Comparison of ENCODE assay signal across 12 cellular contexts in genomic region chr14:24941719-24942118, GRCh38.
A peak's percentile ranks its signal among the peaks of the same experiment; 100 is the strongest.
DNase-seq lines count a peak whose midpoint lies in the region; ATAC-seq and TF ChIP-seq lines count a peak whose summit lies in the region.
"Had no signal": no experiment of that assay in that cellular context is flagged by ENCODE, and none has a peak within 500 bp of the region (broad histone marks: within the 10 kb centered on the region; RNA-seq: fewer than 3 reads in every experiment).

No MANE protein-coding gene starts in this region.

- H3K4me3 ChIP-seq in BE2C (ENCODE audit: low read depth, low read length) = no peak overlapping the region
- H3K4me3 ChIP-seq: tibial artery had no signal

- TF ChIP-seq CTCF in nephron (IDR thresholded peaks at IDR 0.05; ENCODE audit: unreplicated experiment in 3 of 3) (no peak), BE2C (IDR thresholded peaks at IDR 0.05; ENCODE audit: low read depth, low read length) (no peak)

- H3K36me3 ChIP-seq in BE2C = no peaks in the 10 kb centered on the region
- H3K36me3 ChIP-seq: tibial artery, WERI-Rb-1 had no signal

- peak; percentile 91 for ATAC-seq in GM19324 (IDR thresholded peaks at IDR 0.05; ENCODE audit: low FRiP score, unreplicated experiment)
- ATAC-seq in HG03066 (IDR thresholded peaks at IDR 0.05; ENCODE audit: low read depth, unreplicated experiment) = peak; percentile 54

- DNase-seq in NCI-H2171 treated with DMSO at 0.1 percent for 48 hours (lab: John Stamatoyannopoulos, UW) (peak; percentile 55), BE2C (no peak), midbrain (lab: John Stamatoyannopoulos, UW) (no peak), GM03348 (ENCODE audit: low spot score) (no peak)
- no peak for DNase-seq in effector CD4-positive, alpha-beta T cell
- DNase-seq: activated naive CD4-positive, alpha-beta T cell; stimulated activated CD4-positive, alpha-beta T cell treated with anti-CD3 and anti-CD28 coated beads, Interleukin-2, amount 100 ng/mL, for 48 hours; tibial artery; WERI-Rb-1 had no signal

- H3K36me3 Mint-ChIP-seq in nephron (ENCODE audit: low read depth) = no peaks in the 10 kb centered on the region

- H3K27me3 Mint-ChIP-seq in nephron (ENCODE audit: low read depth) = no peaks in the 10 kb centered on the region

- no peaks in the 10 kb centered on the region for H3K4me1 ChIP-seq in BE2C
- H3K4me1 ChIP-seq: tibial artery had no signal

- H3K27me3 ChIP-seq in BE2C = no peaks in the 10 kb centered on the region
- H3K27me3 ChIP-seq: tibial artery had no signal

- no peaks in the 10 kb centered on the region for H3K9me3 Mint-ChIP-seq in nephron

- no peaks in the 10 kb centered on the region for H3K9me3 ChIP-seq in BE2C
- H3K9me3 ChIP-seq: tibial artery had no signal

- peak overlapping the region in 2 of 3 experiments; percentile 63 to 95 for H3K27ac Mint-ChIP-seq in nephron

- no peak overlapping the region for H3K4me3 Mint-ChIP-seq in nephron

- peaks cover 5% of the 10 kb centered on the region for H3K4me1 Mint-ChIP-seq in nephron
